In genomic region chr17:81710514-81711308, GRCh38 we compare ENCODE assay signal across 1 cellular context.
TF ChIP-seq lines count a peak whose summit lies in the region.

No MANE protein-coding gene starts in this region.

TF ChIP-seq in IMR-90, 13 proteins besides CTCF, POLR2A, EP300 and RAD21:
- TF ChIP-seq, protein P1, sequence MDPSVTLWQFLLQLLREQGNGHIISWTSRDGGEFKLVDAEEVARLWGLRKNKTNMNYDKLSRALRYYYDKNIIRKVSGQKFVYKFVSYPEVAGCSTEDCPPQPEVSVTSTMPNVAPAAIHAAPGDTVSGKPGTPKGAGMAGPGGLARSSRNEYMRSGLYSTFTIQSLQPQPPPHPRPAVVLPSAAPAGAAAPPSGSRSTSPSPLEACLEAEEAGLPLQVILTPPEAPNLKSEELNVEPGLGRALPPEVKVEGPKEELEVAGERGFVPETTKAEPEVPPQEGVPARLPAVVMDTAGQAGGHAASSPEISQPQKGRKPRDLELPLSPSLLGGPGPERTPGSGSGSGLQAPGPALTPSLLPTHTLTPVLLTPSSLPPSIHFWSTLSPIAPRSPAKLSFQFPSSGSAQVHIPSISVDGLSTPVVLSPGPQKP (IDR thresholded peaks at IDR 0.05; ENCODE audit: borderline replicate concordance, low read depth, low read length) = no peak
- TF ChIP-seq SMC3 (IDR thresholded peaks at IDR 0.05; ENCODE audit: low read depth, low read length) (no peak), MAZ (IDR thresholded peaks at IDR 0.05; ENCODE audit: borderline replicate concordance, low read depth, low read length) (no peak), RCOR1 (IDR thresholded peaks at IDR 0.05; ENCODE audit: insufficient replicate concordance, low read length) (no peak), FOS (IDR thresholded peaks at IDR 0.05; ENCODE audit: low read depth, low read length) (no peak), MAFK (IDR thresholded peaks at IDR 0.05; ENCODE audit: low read depth, low read length) (no peak), MXI1 (IDR thresholded peaks at IDR 0.05; ENCODE audit: borderline replicate concordance, low read depth, low read length) (no peak), RFX5 (IDR thresholded peaks at IDR 0.05; ENCODE audit: low read depth, low read length) (no peak), CHD1 (IDR thresholded peaks at IDR 0.05; ENCODE audit: low read depth, low read length) (no peak), NFE2L2 (IDR thresholded peaks at IDR 0.05; ENCODE audit: low read depth, low read length) (no peak), BHLHE40 (IDR thresholded peaks at IDR 0.05; ENCODE audit: low read depth, low read length) (no peak), CEBPB (IDR thresholded peaks at IDR 0.05; ENCODE audit: low read depth, low read length) (no peak)
- TF ChIP-seq, protein P2, sequence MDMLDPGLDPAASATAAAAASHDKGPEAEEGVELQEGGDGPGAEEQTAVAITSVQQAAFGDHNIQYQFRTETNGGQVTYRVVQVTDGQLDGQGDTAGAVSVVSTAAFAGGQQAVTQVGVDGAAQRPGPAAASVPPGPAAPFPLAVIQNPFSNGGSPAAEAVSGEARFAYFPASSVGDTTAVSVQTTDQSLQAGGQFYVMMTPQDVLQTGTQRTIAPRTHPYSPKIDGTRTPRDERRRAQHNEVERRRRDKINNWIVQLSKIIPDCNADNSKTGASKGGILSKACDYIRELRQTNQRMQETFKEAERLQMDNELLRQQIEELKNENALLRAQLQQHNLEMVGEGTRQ (IDR thresholded peaks at IDR 0.05; ENCODE audit: low read depth, low read length) = no peak
